27 cellular contexts compared by ENCODE assay signal in the genomic region with DNA sequence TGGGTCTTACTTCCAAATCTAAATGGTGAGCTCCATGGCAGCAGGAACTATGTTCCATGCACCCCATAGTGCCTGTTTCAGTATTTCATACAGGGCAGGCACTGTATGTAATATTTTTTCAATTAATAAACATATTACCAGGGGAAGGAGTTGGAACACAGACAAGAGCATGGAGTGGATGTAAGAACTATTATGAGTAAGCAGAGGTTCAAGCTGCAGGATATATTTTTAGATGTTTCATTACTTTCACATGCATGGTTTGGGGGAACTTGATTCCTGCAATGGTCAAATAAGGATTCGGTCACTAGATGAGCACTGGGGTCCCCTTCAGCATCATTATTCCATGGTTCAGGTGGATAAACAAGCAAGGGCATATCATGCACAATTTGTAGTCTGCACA.
DNase-seq lines count a peak whose midpoint lies in the region; ATAC-seq, FAIRE-seq and TF ChIP-seq lines count a peak whose summit lies in the region.
"Had no signal": no experiment of that assay in that cellular context is flagged by ENCODE, and none has a peak within 500 bp of the region (broad histone marks: within the 10 kb centered on the region; RNA-seq: fewer than 3 reads in every experiment).

No MANE protein-coding gene starts in this region.

- H3K4me2 ChIP-seq in astrocyte (ENCODE audit: low read length), result peak overlapping the region; percentile 0
- no peak overlapping the region for H3K4me2 ChIP-seq in skeletal muscle satellite cell (ENCODE audit: low read length)

- no peak overlapping the region for H3K4me3 Mint-ChIP-seq in astrocyte (ENCODE audit: unreplicated experiment)
- H3K4me3 Mint-ChIP-seq in activated naive CD4-positive, alpha-beta T cell treated with anti-CD3 and anti-CD28 coated beads, Interleukin-2, amount 10 ng/mL, durations not matched to agents 7 days and 5 days, result no peak overlapping the region
- H3K4me3 Mint-ChIP-seq in activated T-cell treated with anti-CD3 and anti-CD28 coated beads, Interleukin-2, amount 50 U/mL, for 72 hours, result no peak overlapping the region
- H3K4me3 Mint-ChIP-seq: activated CD8-positive, alpha-beta T cell treated with anti-CD3 and anti-CD28 coated beads, Interleukin-2, amount 10 ng/mL, durations not matched to agents 7 days and 5 days; activated T-helper 17 cell treated with anti-CD3 and anti-CD28 coated beads, Interleukin-2, amount 50 U/mL, for 72 hours; IgD-negative memory B cell; mesothelial cell of epicardium; naive thymus-derived CD4-positive, alpha-beta T cell; stimulated activated effector memory CD8-positive, alpha-beta T cell treated with anti-CD3 and anti-CD28 coated beads, Interleukin-12 subunit alpha, Interleukin-12 subunit beta, amount 100 ng/mL, for 72 hours had no signal

- ATAC-seq in activated T-cell treated with anti-CD3 and anti-CD28 coated beads, Interleukin-2, amount 50 U/mL, for 72 hours (replicated peaks in 1 of 2), result no peak
- ATAC-seq: activated CD8-positive, alpha-beta T cell treated with anti-CD3 and anti-CD28 coated beads, Interleukin-2, amount 10 ng/mL, durations not matched to agents 7 days and 5 days; activated T-helper 17 cell treated with anti-CD3 and anti-CD28 coated beads, Interleukin-2, amount 50 U/mL, for 72 hours; left ventricle myocardium superior; naive thymus-derived CD4-positive, alpha-beta T cell; stimulated activated effector memory CD8-positive, alpha-beta T cell treated with anti-CD3 and anti-CD28 coated beads, Interleukin-12 subunit alpha, Interleukin-12 subunit beta, amount 100 ng/mL, for 72 hours had no signal

- peaks cover 2% of the 10 kb centered on the region for H3K36me3 Mint-ChIP-seq in astrocyte (ENCODE audit: low read depth, unreplicated experiment)
- H3K36me3 Mint-ChIP-seq in activated naive CD4-positive, alpha-beta T cell treated with anti-CD3 and anti-CD28 coated beads, Interleukin-2, amount 10 ng/mL, durations not matched to agents 7 days and 5 days, result no peaks in the 10 kb centered on the region
- no peaks in the 10 kb centered on the region for H3K36me3 Mint-ChIP-seq in activated T-cell treated with anti-CD3 and anti-CD28 coated beads, Interleukin-2, amount 50 U/mL, for 72 hours (ENCODE audit: insufficient read depth in 2 of 2)
- H3K36me3 Mint-ChIP-seq: IgD-negative memory B cell; naive thymus-derived CD4-positive, alpha-beta T cell; stimulated activated effector memory CD8-positive, alpha-beta T cell treated with anti-CD3 and anti-CD28 coated beads, Interleukin-12 subunit alpha, Interleukin-12 subunit beta, amount 100 ng/mL, for 72 hours had no signal

- no peak for TF ChIP-seq CTCF in astrocyte (IDR thresholded peaks at IDR 0.05; ENCODE audit: insufficient read depth, low read depth, low read length)

- peaks cover 7% of the 10 kb centered on the region for H3K79me2 ChIP-seq in astrocyte (ENCODE audit: insufficient read depth, low read length)

- H2AFZ ChIP-seq in astrocyte (ENCODE audit: low read depth, low read length), result no peak overlapping the region

- CTCF ChIA-PET in activated naive CD4-positive, alpha-beta T cell treated with anti-CD3 and anti-CD28 coated beads, Interleukin-2, amount 10 ng/mL, durations not matched to agents 7 days and 5 days (lab: Charles Lee), result no interaction called here

- no peak for FAIRE-seq in astrocyte (lab: Jason Lieb, UNC)
- FAIRE-seq: G401.6 had no signal

- H3K27me3 Mint-ChIP-seq in astrocyte (ENCODE audit: low read depth, unreplicated experiment), result no peaks in the 10 kb centered on the region
- H3K27me3 Mint-ChIP-seq in activated naive CD4-positive, alpha-beta T cell treated with anti-CD3 and anti-CD28 coated beads, Interleukin-2, amount 10 ng/mL, durations not matched to agents 7 days and 5 days, result peaks cover 11% of the 10 kb centered on the region
- H3K27me3 Mint-ChIP-seq in activated T-cell treated with anti-CD3 and anti-CD28 coated beads, Interleukin-2, amount 50 U/mL, for 72 hours (ENCODE audit: low read depth), result peaks cover 74% of the 10 kb centered on the region
- H3K27me3 Mint-ChIP-seq: IgD-negative memory B cell, progenitor cell of endocrine pancreas had no signal

- no peaks in the 10 kb centered on the region for H4K20me1 ChIP-seq in astrocyte (ENCODE audit: insufficient read depth, low read length)

- H3K9me3 ChIP-seq in astrocyte (ENCODE audit: insufficient read depth, low read depth, low read length) (no peaks in the 10 kb centered on the region), skeletal muscle satellite cell (replicated peaks; ENCODE audit: low read length) (no peaks in the 10 kb centered on the region)
- H3K9me3 ChIP-seq: esophagus squamous epithelium, transverse colon had no signal

- no peak overlapping the region for H3K27ac Mint-ChIP-seq in astrocyte (ENCODE audit: unreplicated experiment)
- H3K27ac Mint-ChIP-seq in activated naive CD4-positive, alpha-beta T cell treated with anti-CD3 and anti-CD28 coated beads, Interleukin-2, amount 10 ng/mL, durations not matched to agents 7 days and 5 days, result no peak overlapping the region
- H3K27ac Mint-ChIP-seq in activated T-cell treated with anti-CD3 and anti-CD28 coated beads, Interleukin-2, amount 50 U/mL, for 72 hours, result no peak overlapping the region
- H3K27ac Mint-ChIP-seq: activated CD8-positive, alpha-beta T cell treated with anti-CD3 and anti-CD28 coated beads, Interleukin-2, amount 10 ng/mL, durations not matched to agents 7 days and 5 days; activated T-helper 17 cell treated with anti-CD3 and anti-CD28 coated beads, Interleukin-2, amount 50 U/mL, for 72 hours; IgD-negative memory B cell; mesothelial cell of epicardium; naive thymus-derived CD4-positive, alpha-beta T cell; progenitor cell of endocrine pancreas; stimulated activated effector memory CD8-positive, alpha-beta T cell treated with anti-CD3 and anti-CD28 coated beads, Interleukin-12 subunit alpha, Interleukin-12 subunit beta, amount 100 ng/mL, for 72 hours had no signal

- no peak overlapping the region for H3K27ac ChIP-seq in astrocyte (ENCODE audit: low read depth, low read length)
- H3K27ac ChIP-seq: brain microvascular endothelial cell, C4-2B, transverse colon had no signal

- H3K4me1 ChIP-seq in astrocyte (ENCODE audit: insufficient read depth, low read length), result peaks cover 24% of the 10 kb centered on the region
- H3K4me1 ChIP-seq in skeletal muscle satellite cell (ENCODE audit: control insufficient read depth, insufficient read depth, low read length), result peaks cover 47% of the 10 kb centered on the region

- H3K4me1 Mint-ChIP-seq in astrocyte (ENCODE audit: low read depth, unreplicated experiment), result peaks cover 18% of the 10 kb centered on the region
- H3K4me1 Mint-ChIP-seq in activated naive CD4-positive, alpha-beta T cell treated with anti-CD3 and anti-CD28 coated beads, Interleukin-2, amount 10 ng/mL, durations not matched to agents 7 days and 5 days, result peaks cover 3% of the 10 kb centered on the region
- H3K4me1 Mint-ChIP-seq in activated T-cell treated with anti-CD3 and anti-CD28 coated beads, Interleukin-2, amount 50 U/mL, for 72 hours (ENCODE audit: low read depth), result peaks cover 8% of the 10 kb centered on the region
- H3K4me1 Mint-ChIP-seq: activated T-helper 17 cell treated with anti-CD3 and anti-CD28 coated beads, Interleukin-2, amount 50 U/mL, for 72 hours had no signal

- H3K9ac ChIP-seq in astrocyte (ENCODE audit: low read length) (no peak overlapping the region), skeletal muscle satellite cell (ENCODE audit: low read depth, low read length) (peak overlapping the region; percentile 21)

- H3K36me3 ChIP-seq in astrocyte (ENCODE audit: insufficient read depth, low read length) (no peaks in the 10 kb centered on the region), skeletal muscle satellite cell (ENCODE audit: insufficient read depth, low read length) (no peaks in the 10 kb centered on the region)
- H3K36me3 ChIP-seq: brain microvascular endothelial cell, esophagus squamous epithelium, transverse colon had no signal

- DNase-seq in M059J (ENCODE audit: low read depth) (peak; percentile 54), astrocyte (ENCODE audit: low read depth) (peak; percentile 53), iris pigment epithelial cell (ENCODE audit: low read depth) (peak; percentile 56), SIG-M5 treated with dmso at 0.1 percent for 504 hours (lab: John Stamatoyannopoulos, UW; ENCODE audit: unreplicated experiment) (no peak)
- DNase-seq in activated naive CD4-positive, alpha-beta T cell treated with anti-CD3 and anti-CD28 coated beads, Interleukin-2, amount 10 ng/mL, durations not matched to agents 7 days and 5 days, result no peak
- DNase-seq in activated T-cell treated with anti-CD3 and anti-CD28 coated beads, Interleukin-2, amount 50 U/mL, for 72 hours, result no peak
- DNase-seq: activated CD8-positive, alpha-beta T cell treated with anti-CD3 and anti-CD28 coated beads, Interleukin-2, amount 10 ng/mL, durations not matched to agents 7 days and 5 days; activated naive CD4-positive, alpha-beta T cell treated with anti-CD3 and anti-CD28 coated beads, Interleukin-2, amount 50 U/mL, for 16 hours; brain microvascular endothelial cell; COR-L47; esophagus squamous epithelium; islet precursor cell; left ventricle myocardium superior; naive thymus-derived CD4-positive, alpha-beta T cell; NCI-H1092 treated with DMSO at 0.1 percent for 48 hours; NCI-H1930; NCI-H510A treated with DMSO at 0.1 percent for 48 hours; T-helper 2 cell; transverse colon had no signal

- no peaks in the 10 kb centered on the region for H3K9me3 Mint-ChIP-seq in astrocyte (ENCODE audit: unreplicated experiment)
- H3K9me3 Mint-ChIP-seq in activated naive CD4-positive, alpha-beta T cell treated with anti-CD3 and anti-CD28 coated beads, Interleukin-2, amount 10 ng/mL, durations not matched to agents 7 days and 5 days, result no peaks in the 10 kb centered on the region
- H3K9me3 Mint-ChIP-seq in activated T-cell treated with anti-CD3 and anti-CD28 coated beads, Interleukin-2, amount 50 U/mL, for 72 hours, result no peaks in the 10 kb centered on the region
- H3K9me3 Mint-ChIP-seq: activated T-helper 17 cell treated with anti-CD3 and anti-CD28 coated beads, Interleukin-2, amount 50 U/mL, for 72 hours; mesothelial cell of epicardium; stimulated activated effector memory CD8-positive, alpha-beta T cell treated with anti-CD3 and anti-CD28 coated beads, Interleukin-12 subunit alpha, Interleukin-12 subunit beta, amount 100 ng/mL, for 72 hours had no signal

- H3K27me3 ChIP-seq in astrocyte (ENCODE audit: insufficient read depth, low read length) (no peaks in the 10 kb centered on the region), skeletal muscle satellite cell (ENCODE audit: control insufficient read depth, insufficient read depth, low read length) (no peaks in the 10 kb centered on the region)
- H3K27me3 ChIP-seq: brain microvascular endothelial cell, esophagus squamous epithelium, transverse colon had no signal

- H3K4me3 ChIP-seq in astrocyte (ENCODE audit: insufficient read depth, low read depth, low read length), result no peak overlapping the region
- H3K4me3 ChIP-seq in skeletal muscle satellite cell (ENCODE audit: low read length), result no peak overlapping the region
- H3K4me3 ChIP-seq: esophagus squamous epithelium, transverse colon had no signal

Comparison
In these comparisons a context has a peak if more than half of its experiments do, and no peak if none do; other contexts are left out.
1. DNase-seq: peak in M059J (single experiment), astrocyte (single experiment) and iris pigment epithelial cell (single experiment); none in activated naive CD4-positive, alpha-beta T cell treated with anti-CD3 and anti-CD28 coated beads, Interleukin-2, amount 10 ng/mL, durations not matched to agents 7 days and 5 days (single experiment), SIG-M5 treated with dmso at 0.1 percent for 504 hours (single experiment) and activated T-cell treated with anti-CD3 and anti-CD28 coated beads, Interleukin-2, amount 50 U/mL, for 72 hours (0 of 2).